In the genomic region with DNA sequence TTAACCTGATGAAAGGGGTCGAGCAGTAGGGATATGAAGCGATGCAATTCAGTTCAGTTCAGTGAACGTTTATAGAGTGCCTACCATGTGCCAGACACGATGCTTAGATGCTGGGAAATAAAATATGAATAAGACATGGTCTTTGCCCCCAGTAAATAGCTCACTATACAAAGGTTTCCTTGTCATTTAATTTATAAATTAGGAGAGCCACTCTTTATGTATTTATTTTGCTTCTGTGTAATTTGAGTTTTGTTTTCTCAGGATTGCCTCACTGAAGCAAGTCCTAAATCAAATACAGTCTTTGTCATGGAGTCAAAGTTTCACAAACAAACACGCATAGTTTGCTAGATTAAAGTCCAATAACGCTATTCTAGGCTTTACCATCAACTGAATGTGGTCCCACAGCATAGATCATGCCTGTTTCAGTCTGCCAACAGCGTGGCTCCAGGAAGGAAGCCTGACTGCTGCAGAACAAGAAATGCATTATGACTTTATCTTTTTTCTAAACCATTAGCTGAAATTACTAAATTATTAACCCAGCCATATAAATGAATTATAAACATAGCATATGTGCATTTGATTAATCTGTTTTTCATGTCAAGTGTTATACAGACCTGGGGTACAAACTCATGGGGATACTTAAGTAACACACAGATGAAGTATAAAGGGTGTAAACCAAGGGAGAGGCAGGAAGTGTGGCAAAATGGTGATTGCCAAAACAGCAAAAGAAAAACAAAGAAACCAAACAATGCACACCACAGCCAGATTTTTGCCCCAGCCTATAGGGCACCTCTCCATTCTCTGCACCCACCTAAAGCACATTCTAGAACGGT, we compare ENCODE assay signal across 22 cellular contexts. TPM values are rescaled to one million over a fixed set of nuclear protein-coding genes. Genes with fewer than 3 reads are reported as not detected.
DNase-seq lines count a peak whose midpoint lies in the region; ATAC-seq and TF ChIP-seq lines count a peak whose summit lies in the region.
"Had no signal": no experiment of that assay in that cellular context is flagged by ENCODE, and none has a peak within 500 bp of the region (broad histone marks: within the 10 kb centered on the region; RNA-seq: fewer than 3 reads in every experiment).

No MANE protein-coding gene starts in this region.

- no peak overlapping the region for H3K9ac ChIP-seq in mesenchymal stem cell (ENCODE audit: low read length)

- no peak overlapping the region for H4K8ac ChIP-seq in mesenchymal stem cell (ENCODE audit: low read length)

- H2BK15ac ChIP-seq in mesenchymal stem cell (ENCODE audit: low read depth, poor library complexity, severe bottlenecking) = no peak overlapping the region

- H3K79me2 ChIP-seq in PC-9 (ENCODE audit: low read depth) = no peaks in the 10 kb centered on the region

- H2BK12ac ChIP-seq in mesenchymal stem cell (ENCODE audit: low read length in 2 of 2) = no peak overlapping the region

- no peaks in the 10 kb centered on the region for H3K36me3 ChIP-seq in PC-9 (ENCODE audit: low read depth)
- H3K36me3 ChIP-seq in mesenchymal stem cell (ENCODE audit: control insufficient read depth in 1 of 2, insufficient read depth in 2 of 2, low read depth in 1 of 2, low read length in 2 of 2) = no peaks in the 10 kb centered on the region
- H3K36me3 ChIP-seq: Peyer's patch, suprapubic skin had no signal

- H2BK120ac ChIP-seq in mesenchymal stem cell (ENCODE audit: low read depth, low read length) = no peak overlapping the region

- WGBS in mesenchymal stem cell = 68% methylated on average over 7 of the region's 8 CpGs

- peak overlapping the region in 1 of 2 experiments; percentile 21 for H3K4ac ChIP-seq in mesenchymal stem cell (ENCODE audit: low read depth in 1 of 2, low read length in 2 of 2)

- H2AFZ ChIP-seq in PC-9 = peak overlapping the region; percentile 49; the same call in 1 of the 2 replicates
- H2AFZ ChIP-seq in mesenchymal stem cell (ENCODE audit: low read depth, low read length) = no peak overlapping the region

- H3K27ac ChIP-seq in PC-9 (no peak overlapping the region), mesenchymal stem cell (ENCODE audit: low read length, poor library complexity, severe bottlenecking) (peak overlapping the region; percentile 49)
- H3K27ac ChIP-seq: suprapubic skin had no signal

- no peak overlapping the region for H3K14ac ChIP-seq in mesenchymal stem cell (ENCODE audit: low read length in 2 of 2)

- ATAC-seq in GM19351 (IDR thresholded peaks at IDR 0.05; ENCODE audit: unreplicated experiment) = no peak
- ATAC-seq: activated naive CD4-positive, alpha-beta T cell treated with anti-CD3 and anti-CD28 coated beads, Interleukin-2, amount 50 U/mL, for 72 hours; K562; left cardiac atrium had no signal

- peak overlapping the region; percentile 97 for H2AK5ac ChIP-seq in mesenchymal stem cell (ENCODE audit: low read length, severe bottlenecking)

- no peak overlapping the region for H3K23ac ChIP-seq in mesenchymal stem cell (ENCODE audit: low read length in 2 of 2)

- BruUV-seq in PC-9 (replicated peaks; lab: Mats Ljungman, UMichigan) = no TSS peak

- H3K4me3 ChIP-seq in PC-9 (no peak overlapping the region), mesenchymal stem cell (ENCODE audit: insufficient read depth in 1 of 2, low read depth in 1 of 2, low read length in 2 of 2) (no peak overlapping the region)
- H3K4me3 ChIP-seq: K562, Peyer's patch, smooth muscle cell, suprapubic skin had no signal

- no peaks in the 10 kb centered on the region for H3F3A ChIP-seq in PC-9 (ENCODE audit: insufficient read depth, low read depth)

- CTCF ChIA-PET in PC-9 (lab: Charles Lee) = no interaction called here

- no peaks in the 10 kb centered on the region for H3K27me3 ChIP-seq in PC-9 (ENCODE audit: insufficient read depth, low read depth)
- no peaks in the 10 kb centered on the region for H3K27me3 ChIP-seq in mesenchymal stem cell (ENCODE audit: control insufficient read depth in 1 of 2, insufficient read depth in 1 of 2, low read length in 2 of 2)
- H3K27me3 ChIP-seq: Peyer's patch, suprapubic skin had no signal

- H3K4me1 ChIP-seq in PC-9 (replicated peaks; ENCODE audit: insufficient read depth) (peaks cover 8% of the 10 kb centered on the region), mesenchymal stem cell (ENCODE audit: control insufficient read depth, insufficient read depth, low read depth, low read length) (peaks cover 9% of the 10 kb centered on the region)

- no peaks in the 10 kb centered on the region for H3K9me3 ChIP-seq in PC-9 (ENCODE audit: insufficient read depth, low read depth)
- H3K9me3 ChIP-seq in mesenchymal stem cell (ENCODE audit: control insufficient read depth, low read length) = no peaks in the 10 kb centered on the region
- H3K9me3 ChIP-seq: Peyer's patch, suprapubic skin had no signal

- H2BK5ac ChIP-seq in mesenchymal stem cell (ENCODE audit: low read depth, low read length, poor library complexity, severe bottlenecking) = no peak overlapping the region

- H4K91ac ChIP-seq in mesenchymal stem cell (ENCODE audit: low read length) = no peak overlapping the region

- no peaks in the 10 kb centered on the region for H3K79me1 ChIP-seq in mesenchymal stem cell (replicated peaks; ENCODE audit: low read length, poor library complexity, severe bottlenecking)

- H3K4me2 ChIP-seq in PC-9 (no peak overlapping the region), mesenchymal stem cell (ENCODE audit: low read length, poor library complexity, severe bottlenecking) (no peak overlapping the region)
- H3K4me2 ChIP-seq: smooth muscle cell had no signal

- intact Hi-C loops in PC-9 (cut with micrococcal nuclease; ENCODE audit: unreplicated experiment) = no loop called here

- peak; percentile 74 for DNase-seq in COLO829 (ENCODE audit: low spot score)
- DNase-seq in PC-9 = no peak
- DNase-seq in dermis microvascular lymphatic vessel endothelial cell (ENCODE audit: low read depth in 2 of 2) = peak; percentile 20 to 72
- no peak for DNase-seq in mesenchymal stem cell
- DNase-seq in Kasumi-1 (lab: John Stamatoyannopoulos, UW) = no peak
- DNase-seq in DMS79 (lab: John Stamatoyannopoulos, UW) = no peak
- DNase-seq in UCSD-AML1 (lab: John Stamatoyannopoulos, UW; ENCODE audit: unreplicated experiment) = no peak
- DNase-seq: activated CD4-positive, alpha-beta T cell treated with anti-CD3 and anti-CD28 coated beads, Interleukin-2, amount 50 U/mL, for 48 hours; activated T-cell treated with anti-CD3 and anti-CD28 coated beads, Interleukin-2, amount 50 U/mL, for 24 hours; COR-L47; GDM1; GOT3; left cardiac atrium; naive B cell; NCI-H2171; NCI-H774; Peyer's patch had no signal

- H3K18ac ChIP-seq in mesenchymal stem cell (ENCODE audit: low read depth in 1 of 2, low read length in 2 of 2) = peak overlapping the region in 1 of 2 experiments; percentile 8

- H4K20me1 ChIP-seq in PC-9 (ENCODE audit: insufficient read depth) = no peaks in the 10 kb centered on the region

- no peaks in the 10 kb centered on the region for H3K9me2 ChIP-seq in PC-9 (ENCODE audit: insufficient read depth)

- TF ChIP-seq CTCF in PC-9 (conservative IDR thresholded peaks at IDR 0.05) = no peak

- POLR2A ChIA-PET in PC-9 (lab: Charles Lee; ENCODE audit: unreplicated experiment) = no interaction called here

RNA-seq across cellular contexts. Expression of a gene that starts 29.8 kb away (rescaled TPM):
- 20.2 and 34.1 TPM in 2 replicates for total RNA-seq in PC-9 (2021)
- 178 and 284 TPM in 2 replicates for total RNA-seq in dermis microvascular lymphatic vessel endothelial cell
- 252 TPM for polyA plus RNA-seq in mesenchymal stem cell (2013, experiment 1 of 2)
- 259 TPM for polyA plus RNA-seq in mesenchymal stem cell (2013, experiment 2 of 2)
- total RNA-seq: activated naive CD4-positive, alpha-beta T cell treated with anti-CD3 and anti-CD28 coated beads, Interleukin-2, amount 50 U/mL, for 72 hours had no signal
- polyA plus RNA-seq: K562 had no signal

Comparison
In these comparisons a context has a peak if more than half of its experiments do, and no peak if none do; other contexts are left out.
1. DNase-seq: peak in COLO829 (single experiment) and dermis microvascular lymphatic vessel endothelial cell (2 of 2); none in PC-9 (0 of 2), mesenchymal stem cell (single experiment), Kasumi-1 (0 of 2), DMS79 (single experiment) and UCSD-AML1 (single experiment).